1 cellular context compared by ENCODE assay signal in genomic region chr11:83285771-83286528, GRCh38.
TF ChIP-seq lines count a peak whose summit lies in the region.

Gene CCDC90B (minus strand): TSS chr11:83286367. CDS start chr11:83285972, 395 bp downstream.

TF ChIP-seq in HEK293, 187 proteins besides CTCF, POLR2A, EP300 and RAD21 (continued from another document and continues in another):
- TF ChIP-seq ZSCAN5A (tag by site-specific recombination; IDR thresholded peaks at IDR 0.05), result no peak
- no peak for TF ChIP-seq INSM2 (tag by site-specific recombination; IDR thresholded peaks at IDR 0.05)
- TF ChIP-seq ZNF488 (tag by site-specific recombination; IDR thresholded peaks at IDR 0.05), result no peak
- TF ChIP-seq TSHZ1 (tag by site-specific recombination; IDR thresholded peaks at IDR 0.05; ENCODE audit: borderline replicate concordance), result peak; percentile 12; the same call in 1 of the 2 replicates
- peak; percentile 61 for TF ChIP-seq ZNF629 (tag by site-specific recombination; IDR thresholded peaks at IDR 0.05)
- TF ChIP-seq SP7 (tag by site-specific recombination; IDR thresholded peaks at IDR 0.05), result peak; percentile 51; the same call in 1 of the 2 replicates
- TF ChIP-seq KLF7 (tag by site-specific recombination; IDR thresholded peaks at IDR 0.05; ENCODE audit: borderline replicate concordance), result peak; percentile 81; the same call in 1 of the 2 replicates
- 0 out of 2 replicates have a peak, but pooled peaks have one; percentile 14 for TF ChIP-seq REST (tag by site-specific recombination; IDR thresholded peaks at IDR 0.05)
- peak; percentile 15; the same call in 1 of the 2 replicates for TF ChIP-seq ZBTB21 (tag by site-specific recombination; IDR thresholded peaks at IDR 0.05)
- peak; percentile 95 for TF ChIP-seq ZBTB8A (tag by site-specific recombination; IDR thresholded peaks at IDR 0.05)
- 0 out of 2 replicates have a peak, but pooled peaks have one; percentile 24 for TF ChIP-seq PRDM4 (tag by site-specific recombination; IDR thresholded peaks at IDR 0.05)
- TF ChIP-seq SP2 (tag by site-specific recombination; IDR thresholded peaks at IDR 0.05), result peak; percentile 44
- peak; percentile 75 for TF ChIP-seq ZXDB (tag by site-specific recombination; IDR thresholded peaks at IDR 0.05)
- TF ChIP-seq ZBTB10 (tag by site-specific recombination; IDR thresholded peaks at IDR 0.05), result peak; percentile 73
- no peak for TF ChIP-seq ZNF121 (tag by site-specific recombination; IDR thresholded peaks at IDR 0.05)
- peak; percentile 28; the same call in 1 of the 2 replicates for TF ChIP-seq ZNF24 (tag by site-specific recombination; IDR thresholded peaks at IDR 0.05)
- no peak for TF ChIP-seq ZNF175 (tag by site-specific recombination; IDR thresholded peaks at IDR 0.05)
- TF ChIP-seq SCRT2 (tag by site-specific recombination; IDR thresholded peaks at IDR 0.05), result peak; percentile 62; the same call in 1 of the 2 replicates
- no peak for TF ChIP-seq ZNF37A (tag by site-specific recombination; IDR thresholded peaks at IDR 0.05)
- peak; percentile 83 for TF ChIP-seq KLF1 (tag by site-specific recombination; IDR thresholded peaks at IDR 0.05)
- TF ChIP-seq PRDM2 (tag by site-specific recombination; IDR thresholded peaks at IDR 0.05; ENCODE audit: borderline replicate concordance), result no peak
- TF ChIP-seq GLIS1 (tag by site-specific recombination; IDR thresholded peaks at IDR 0.05), result peak; percentile 55; the same call in 1 of the 2 replicates
- peak; percentile 80; the same call in 1 of the 2 replicates for TF ChIP-seq ZBTB20 (tag by site-specific recombination; IDR thresholded peaks at IDR 0.05)
- no peak for TF ChIP-seq EGR2 (tag by site-specific recombination; IDR thresholded peaks at IDR 0.05; ENCODE audit: low read depth)
- peak; percentile 65; the same call in 1 of the 2 replicates for TF ChIP-seq ZEB2 (tag by site-specific recombination; IDR thresholded peaks at IDR 0.05)
- peak; percentile 86 for TF ChIP-seq YY2 (tag by site-specific recombination; IDR thresholded peaks at IDR 0.05)
- peak; percentile 47 for TF ChIP-seq ZBTB26 (tag by site-specific recombination; optimal IDR thresholded peaks at IDR 0.05)
- 0 out of 2 replicates have a peak, but pooled peaks have one; percentile 1 for TF ChIP-seq GFI1B (tag by site-specific recombination; IDR thresholded peaks at IDR 0.05)
- TF ChIP-seq SP3 (tag by site-specific recombination; IDR thresholded peaks at IDR 0.05), result peak; percentile 80
